18 cellular contexts compared by ENCODE assay signal in genomic region chr17:8868529-8868951, GRCh38. TPM values are rescaled to one million over a fixed set of nuclear protein-coding genes. Genes with fewer than 3 reads are reported as not detected.
A peak's percentile ranks its signal among the peaks of the same experiment; 100 is the strongest.
DNase-seq lines count a peak whose midpoint lies in the region; ATAC-seq and TF ChIP-seq lines count a peak whose summit lies in the region.
"Had no signal": no experiment of that assay in that cellular context is flagged by ENCODE, and none has a peak within 500 bp of the region (broad histone marks: within the 10 kb centered on the region; RNA-seq: fewer than 3 reads in every experiment).

No MANE protein-coding gene starts in this region.

- no peaks in the 10 kb centered on the region for H3K27me3 Mint-ChIP-seq in activated CD4-positive, alpha-beta T cell treated with anti-CD3 and anti-CD28 coated beads, Interleukin-2, amount 10 ng/mL, durations not matched to agents 24 days and 14 days
- no peaks in the 10 kb centered on the region for H3K27me3 Mint-ChIP-seq in T-helper 1 cell treated with Interleukin-12 subunit alpha and Interleukin-12 subunit beta and Interleukin-4 antibody, amounts not matched to agents 30 μg/mL and 1 μg/mL, for 36 hours (ENCODE audit: low read depth)
- peaks cover 0 to 3% of the 10 kb centered on the region in 2 donors for H3K27me3 Mint-ChIP-seq in natural killer cell (ENCODE audit: low read depth in 2 of 2)

- intact Hi-C loops in activated CD4-positive, alpha-beta T cell treated with anti-CD3 and anti-CD28 coated beads, Interleukin-2, amount 10 ng/mL, durations not matched to agents 24 days and 14 days (cut with micrococcal nuclease): no loop called here
- intact Hi-C loops in natural killer cell (cut with micrococcal nuclease) (no loop called here), psoas muscle (cut with DNase I) (no loop called here)

- no peak for TF ChIP-seq CTCF in natural killer cell (IDR thresholded peaks at IDR 0.05)
- no peak for TF ChIP-seq CTCF in psoas muscle (IDR thresholded peaks at IDR 0.05)

- H3K36me3 ChIP-seq in effector memory CD4-positive, alpha-beta T cell (ENCODE audit: control insufficient read depth, insufficient read depth, low read length): no peaks in the 10 kb centered on the region
- no peaks in the 10 kb centered on the region for H3K36me3 ChIP-seq in psoas muscle (ENCODE audit: insufficient read depth in 1 of 2, low read depth in 1 of 2)
- H3K36me3 ChIP-seq: brain microvascular endothelial cell, uterus had no signal

- WGBS in psoas muscle, 3 donors: 68 to 79% (median 71%) methylated on average over 4 of the region's 4 CpGs

- H3K9me3 Mint-ChIP-seq in activated CD4-positive, alpha-beta T cell treated with anti-CD3 and anti-CD28 coated beads, Interleukin-2, amount 10 ng/mL, durations not matched to agents 24 days and 14 days: no peaks in the 10 kb centered on the region
- no peaks in the 10 kb centered on the region for H3K9me3 Mint-ChIP-seq in T-helper 1 cell treated with Interleukin-12 subunit alpha and Interleukin-12 subunit beta and Interleukin-4 antibody, amounts not matched to agents 30 μg/mL and 1 μg/mL, for 36 hours
- no peaks in the 10 kb centered on the region for H3K9me3 Mint-ChIP-seq in natural killer cell

- H3K4me1 ChIP-seq in effector memory CD4-positive, alpha-beta T cell (ENCODE audit: control insufficient read depth, insufficient read depth, low read length, poor library complexity, severe bottlenecking): no peaks in the 10 kb centered on the region
- no peaks in the 10 kb centered on the region for H3K4me1 ChIP-seq in psoas muscle
- H3K4me1 ChIP-seq: uterus had no signal

- DNase-seq in activated CD4-positive, alpha-beta T cell treated with anti-CD3 and anti-CD28 coated beads, Interleukin-2, amount 10 ng/mL, durations not matched to agents 24 days and 14 days: peak; percentile 57
- DNase-seq in activated CD4-positive, alpha-beta T cell treated with anti-CD3 and anti-CD28 coated beads for 4 hours: no peak
- DNase-seq in natural killer cell (no peak), psoas muscle (no peak)
- no peak for DNase-seq in effector memory CD4-positive, alpha-beta T cell
- DNase-seq: brain microvascular endothelial cell, DMS 273 treated with DMSO at 0.1 percent for 48 hours, hypothalamus, mammary epithelial cell, NCI-H1417, uterus had no signal

- no peaks in the 10 kb centered on the region for H3K9me3 ChIP-seq in effector memory CD4-positive, alpha-beta T cell (ENCODE audit: control insufficient read depth, low read length)
- H3K9me3 ChIP-seq in psoas muscle: no peaks in the 10 kb centered on the region
- H3K9me3 ChIP-seq: A549, uterus had no signal

- ATAC-seq in GM21737 (IDR thresholded peaks at IDR 0.05; ENCODE audit: unreplicated experiment): peak; percentile 39
- peak; percentile 46 to 67 (median 53) for ATAC-seq in natural killer cell
- ATAC-seq in psoas muscle: no peak
- no peak for ATAC-seq in HG03159 (IDR thresholded peaks at IDR 0.05; ENCODE audit: unreplicated experiment)
- ATAC-seq: esophagus mucosa had no signal

- H3K27ac ChIP-seq in effector memory CD4-positive, alpha-beta T cell (ENCODE audit: insufficient read depth, low read length, poor library complexity, severe bottlenecking): no peak overlapping the region
- no peak overlapping the region for H3K27ac ChIP-seq in psoas muscle
- H3K27ac ChIP-seq: A549, brain microvascular endothelial cell, uterus had no signal

- H3K4me3 Mint-ChIP-seq in activated CD4-positive, alpha-beta T cell treated with anti-CD3 and anti-CD28 coated beads, Interleukin-2, amount 10 ng/mL, durations not matched to agents 24 days and 14 days: peak overlapping the region; percentile 4
- H3K4me3 Mint-ChIP-seq in T-helper 1 cell treated with Interleukin-12 subunit alpha and Interleukin-12 subunit beta and Interleukin-4 antibody, amounts not matched to agents 30 μg/mL and 1 μg/mL, for 36 hours: no peak overlapping the region
- H3K4me3 Mint-ChIP-seq in natural killer cell: no peak overlapping the region

- H3K4me3 ChIP-seq in effector memory CD4-positive, alpha-beta T cell (ENCODE audit: insufficient read depth, low read depth, low read length, poor library complexity, severe bottlenecking): no peak overlapping the region
- no peak overlapping the region for H3K4me3 ChIP-seq in psoas muscle
- H3K4me3 ChIP-seq: A549, uterus had no signal

- peaks cover 8% of the 10 kb centered on the region for H3K36me3 Mint-ChIP-seq in activated CD4-positive, alpha-beta T cell treated with anti-CD3 and anti-CD28 coated beads, Interleukin-2, amount 10 ng/mL, durations not matched to agents 24 days and 14 days (ENCODE audit: low read depth)
- peaks cover 5% of the 10 kb centered on the region for H3K36me3 Mint-ChIP-seq in T-helper 1 cell treated with Interleukin-12 subunit alpha and Interleukin-12 subunit beta and Interleukin-4 antibody, amounts not matched to agents 30 μg/mL and 1 μg/mL, for 36 hours (ENCODE audit: low read depth)
- no peaks in the 10 kb centered on the region for H3K36me3 Mint-ChIP-seq in natural killer cell

- peak overlapping the region; percentile 92 for H3K27ac Mint-ChIP-seq in activated CD4-positive, alpha-beta T cell treated with anti-CD3 and anti-CD28 coated beads, Interleukin-2, amount 10 ng/mL, durations not matched to agents 24 days and 14 days
- H3K27ac Mint-ChIP-seq in T-helper 1 cell treated with Interleukin-12 subunit alpha and Interleukin-12 subunit beta and Interleukin-4 antibody, amounts not matched to agents 30 μg/mL and 1 μg/mL, for 36 hours: peak overlapping the region; percentile 34
- peak overlapping the region; percentile 29 to 71 for H3K27ac Mint-ChIP-seq in natural killer cell

- H3K27me3 ChIP-seq in effector memory CD4-positive, alpha-beta T cell (replicated peaks; ENCODE audit: control insufficient read depth, insufficient read depth, low read length, poor library complexity, severe bottlenecking): no peaks in the 10 kb centered on the region
- no peaks in the 10 kb centered on the region for H3K27me3 ChIP-seq in psoas muscle (ENCODE audit: insufficient read depth in 3 of 3, low read length in 2 of 3)
- H3K27me3 ChIP-seq: uterus had no signal

- H3K4me1 Mint-ChIP-seq in activated CD4-positive, alpha-beta T cell treated with anti-CD3 and anti-CD28 coated beads, Interleukin-2, amount 10 ng/mL, durations not matched to agents 24 days and 14 days: peaks cover 40% of the 10 kb centered on the region
- peaks cover 34% of the 10 kb centered on the region for H3K4me1 Mint-ChIP-seq in T-helper 1 cell treated with Interleukin-12 subunit alpha and Interleukin-12 subunit beta and Interleukin-4 antibody, amounts not matched to agents 30 μg/mL and 1 μg/mL, for 36 hours (ENCODE audit: low read depth)
- H3K4me1 Mint-ChIP-seq in natural killer cell: peaks cover 21 to 40% of the 10 kb centered on the region in 2 donors

RNA-seq across cellular contexts. Expression of gene PIK3R6, which starts 1.1 kb away (rescaled TPM):
- 3.7 and 4.5 TPM in 2 replicates for total RNA-seq in activated CD4-positive, alpha-beta T cell treated with anti-CD3 and anti-CD28 coated beads, Interleukin-2, amount 10 ng/mL, durations not matched to agents 24 days and 14 days
- total RNA-seq in natural killer cell (1 to 10 TPM in 2 of 3 donors, under 1 TPM in 1; 0.84 to 6.3 (median 1.4) TPM), psoas muscle (under 1 TPM; 0.28 to 0.58 (median 0.44) TPM)
- under 1 TPM; 0.08 to 0.53 (median 0.18) TPM for polyA plus RNA-seq in psoas muscle
- total RNA-seq: NCI-H460, osteocyte had no signal
- polyA plus RNA-seq: A549 had no signal

Comparison
In these comparisons a context has a peak if more than half of its experiments do, and no peak if none do; other contexts are left out.
1. H3K27ac Mint-ChIP-seq: peak in every context shown above with its lines; median percentile 92 in activated CD4-positive, alpha-beta T cell treated with anti-CD3 and anti-CD28 coated beads, Interleukin-2, amount 10 ng/mL, durations not matched to agents 24 days and 14 days; 50 in natural killer cell; 34 in T-helper 1 cell treated with Interleukin-12 subunit alpha and Interleukin-12 subunit beta and Interleukin-4 antibody, amounts not matched to agents 30 μg/mL and 1 μg/mL, for 36 hours.
2. ATAC-seq: peak in GM21737 (single experiment) and natural killer cell (3 of 3); none in psoas muscle (0 of 4) and HG03159 (single experiment).